ENCODE assay signal across 10 cellular contexts in genomic region chr2:143802871-143803650, GRCh38.
A peak's percentile ranks its signal among the peaks of the same experiment; 100 is the strongest.
DNase-seq lines count a peak whose midpoint lies in the region; ATAC-seq, FAIRE-seq and TF ChIP-seq lines count a peak whose summit lies in the region.
"Had no signal": no experiment of that assay in that cellular context is flagged by ENCODE, and none has a peak within 500 bp of the region (broad histone marks: within the 10 kb centered on the region; RNA-seq: fewer than 3 reads in every experiment).

No MANE protein-coding gene starts in this region.

- H3K4me1 ChIP-seq in CD8-positive, alpha-beta memory T cell (ENCODE audit: insufficient read depth, low read length) = no peaks in the 10 kb centered on the region
- H3K4me1 ChIP-seq in left lung = peaks cover 0 to 7% of the 10 kb centered on the region in 2 donors

- H3K36me3 Mint-ChIP-seq in CD8-positive, alpha-beta memory T cell = peaks cover 0 to 4% (median 0%) of the 10 kb centered on the region in 3 donors

- H3K9me3 Mint-ChIP-seq in CD8-positive, alpha-beta memory T cell = peaks cover 0 to 3% (median 0%) of the 10 kb centered on the region in 5 donors

- peak overlapping the region in 6 of 7 donors; percentile 65 to 86 (median 74) for H3K4me3 Mint-ChIP-seq in CD8-positive, alpha-beta memory T cell

- no peak overlapping the region for H3K27ac ChIP-seq in CD8-positive, alpha-beta memory T cell (ENCODE audit: low read depth, low read length)
- H3K27ac ChIP-seq in left lung = no peak overlapping the region

- peak overlapping the region; percentile 28 for H3K4me3 ChIP-seq in CD8-positive, alpha-beta memory T cell (ENCODE audit: low read length)
- H3K4me3 ChIP-seq in left lung = no peak overlapping the region
- H3K4me3 ChIP-seq: skin epidermis had no signal

- peaks cover 14 to 22% (median 20%) of the 10 kb centered on the region in 3 donors for H3K4me1 Mint-ChIP-seq in CD8-positive, alpha-beta memory T cell

- CTCF ChIA-PET in CD8-positive, alpha-beta memory T cell (lab: Charles Lee) = no interaction called here

- TF ChIP-seq CTCF in left lung (IDR thresholded peaks at IDR 0.05) = no peak

- H3K36me3 ChIP-seq in CD8-positive, alpha-beta memory T cell (ENCODE audit: insufficient read depth, low read length) = no peaks in the 10 kb centered on the region
- H3K36me3 ChIP-seq in left lung = no peaks in the 10 kb centered on the region

- H3K27me3 ChIP-seq in CD8-positive, alpha-beta memory T cell (ENCODE audit: insufficient read depth, low read length, poor library complexity, severe bottlenecking) = no peaks in the 10 kb centered on the region
- no peaks in the 10 kb centered on the region for H3K27me3 ChIP-seq in left lung

- POLR2A ChIA-PET in CD8-positive, alpha-beta memory T cell (lab: Charles Lee) = no interaction called here

- no peaks in the 10 kb centered on the region for H3K27me3 Mint-ChIP-seq in CD8-positive, alpha-beta memory T cell

- H3K27ac Mint-ChIP-seq in CD8-positive, alpha-beta memory T cell = peak overlapping the region in 5 of 8 donors; percentile 36 to 73 (median 64)

- H3K9me3 ChIP-seq in CD8-positive, alpha-beta memory T cell (ENCODE audit: low read length) = no peaks in the 10 kb centered on the region
- no peaks in the 10 kb centered on the region for H3K9me3 ChIP-seq in left lung

- FAIRE-seq in RCC 7860 (lab: Jason Lieb, UNC) = no peak

- ATAC-seq in GM19324 (IDR thresholded peaks at IDR 0.05; ENCODE audit: low FRiP score, unreplicated experiment) (peak; percentile 89), HG02885 (IDR thresholded peaks at IDR 0.05; ENCODE audit: poor library complexity, unreplicated experiment) (peak; percentile 86), left lung (no peak)

- DNase-seq in CD8-positive, alpha-beta memory T cell = no peak
- DNase-seq in OCI-M1 (lab: John Stamatoyannopoulos, UW) = peak; percentile 18
- DNase-seq in RCC 7860 (ENCODE audit: low spot score) = no peak
- no peak for DNase-seq in left lung
- no peak for DNase-seq in OCI-M2 (lab: John Stamatoyannopoulos, UW; ENCODE audit: unreplicated experiment)
- no peak for DNase-seq in hypothalamus (lab: John Stamatoyannopoulos, UW)
- DNase-seq: trophoblast cell had no signal

- intact Hi-C loops in left lung (cut with DNase I) = no loop called here
